Comparison of ENCODE assay signal across 11 cellular contexts in genomic region chr12:46609281-46609623, GRCh38.
DNase-seq lines count a peak whose midpoint lies in the region; ATAC-seq and TF ChIP-seq lines count a peak whose summit lies in the region.
"Had no signal": no experiment of that assay in that cellular context is flagged by ENCODE, and none has a peak within 500 bp of the region (broad histone marks: within the 10 kb centered on the region; RNA-seq: fewer than 3 reads in every experiment).

No MANE protein-coding gene starts in this region.

- H3K27me3 ChIP-seq in Loucy (ENCODE audit: insufficient read depth, low read length, poor library complexity, severe bottlenecking) = no peaks in the 10 kb centered on the region
- no peaks in the 10 kb centered on the region for H3K27me3 ChIP-seq in thyroid gland

- H3K27ac ChIP-seq in thyroid gland = peak overlapping the region; percentile 17 to 50 (median 36)

- H2AFZ ChIP-seq in Loucy (ENCODE audit: low read length) = no peak overlapping the region

- H4K20me1 ChIP-seq in Loucy (ENCODE audit: insufficient read depth, low read length, poor library complexity, severe bottlenecking) = no peaks in the 10 kb centered on the region

- H3K4me3 ChIP-seq in Loucy (ENCODE audit: low read length, poor library complexity, severe bottlenecking) (peak overlapping the region; percentile 8), thyroid gland (replicated peaks in 1 of 3) (no peak overlapping the region)

- peak overlapping the region; percentile 81 for H3K27ac Mint-ChIP-seq in activated CD8-positive, alpha-beta memory T cell treated with anti-CD3 and anti-CD28 coated beads, Interleukin-2, amount 10 ng/mL, durations not matched to agents 7 days and 5 days
- peak overlapping the region; percentile 74 to 76 for H3K27ac Mint-ChIP-seq in effector memory CD8-positive, alpha-beta T cell

- TF ChIP-seq POLR2A in thyroid gland (IDR thresholded peaks at IDR 0.05) = no peak

- H3K9me3 Mint-ChIP-seq in activated CD8-positive, alpha-beta memory T cell treated with anti-CD3 and anti-CD28 coated beads, Interleukin-2, amount 10 ng/mL, durations not matched to agents 7 days and 5 days (ENCODE audit: low read depth) = peaks cover 8% of the 10 kb centered on the region
- H3K9me3 Mint-ChIP-seq in effector memory CD8-positive, alpha-beta T cell = peaks cover 3 to 16% of the 10 kb centered on the region in 2 donors

- peak overlapping the region; percentile 47 for H3K4me2 ChIP-seq in Loucy (ENCODE audit: low read depth, low read length, poor library complexity, severe bottlenecking)

- H3K9ac ChIP-seq in Loucy (ENCODE audit: low read depth, low read length, poor library complexity, severe bottlenecking) = no peak overlapping the region

- intact Hi-C loops in thyroid gland (cut with DNase I) = no loop called here

- H3K4me3 Mint-ChIP-seq in activated CD8-positive, alpha-beta memory T cell treated with anti-CD3 and anti-CD28 coated beads, Interleukin-2, amount 10 ng/mL, durations not matched to agents 7 days and 5 days = peak overlapping the region; percentile 21
- peak overlapping the region; percentile 64 to 66 for H3K4me3 Mint-ChIP-seq in effector memory CD8-positive, alpha-beta T cell

- no peaks in the 10 kb centered on the region for H3F3A ChIP-seq in Loucy (ENCODE audit: low read depth)

- H3K36me3 ChIP-seq in Loucy (ENCODE audit: insufficient read depth, low read length) = no peaks in the 10 kb centered on the region
- no peaks in the 10 kb centered on the region for H3K36me3 ChIP-seq in thyroid gland

- peak; percentile 78 for ATAC-seq in activated CD8-positive, alpha-beta memory T cell treated with anti-CD3 and anti-CD28 coated beads, Interleukin-2, amount 10 ng/mL, durations not matched to agents 7 days and 5 days
- ATAC-seq in effector memory CD8-positive, alpha-beta T cell (replicated peaks) = peak; percentile 85
- no peak for ATAC-seq in GM21367 (IDR thresholded peaks at IDR 0.05; ENCODE audit: unreplicated experiment)

- H3K9me2 ChIP-seq in Loucy (replicated peaks; ENCODE audit: low read depth, low read length) = no peaks in the 10 kb centered on the region

- TF ChIP-seq CTCF in Loucy (conservative IDR thresholded peaks at IDR 0.05; ENCODE audit: low read length) (no peak), thyroid gland (IDR thresholded peaks at IDR 0.05) (no peak)

- peaks cover 36% of the 10 kb centered on the region for H3K36me3 Mint-ChIP-seq in activated CD8-positive, alpha-beta memory T cell treated with anti-CD3 and anti-CD28 coated beads, Interleukin-2, amount 10 ng/mL, durations not matched to agents 7 days and 5 days
- H3K36me3 Mint-ChIP-seq in effector memory CD8-positive, alpha-beta T cell (ENCODE audit: insufficient read depth) = no peaks in the 10 kb centered on the region

- peak; percentile 52 for DNase-seq in activated CD8-positive, alpha-beta memory T cell treated with anti-CD3 and anti-CD28 coated beads, Interleukin-2, amount 10 ng/mL, durations not matched to agents 7 days and 5 days
- DNase-seq in activated CD8-positive, alpha-beta memory T cell treated with anti-CD3 and anti-CD28 coated beads for 24 hours = no peak
- DNase-seq in effector memory CD8-positive, alpha-beta T cell = no peak
- no peak for DNase-seq in thyroid gland
- DNase-seq in hepatic stellate cell (ENCODE audit: low spot score) = no peak
- DNase-seq in activated CD4-positive, alpha-beta T cell treated with anti-CD3 and anti-CD28 coated beads for 1 hour = no peak
- DNase-seq: activated gamma-delta T cell, Karpas-422, NCI-H82 had no signal

- no peaks in the 10 kb centered on the region for H3K79me2 ChIP-seq in Loucy (ENCODE audit: insufficient read depth, low read length)

- peaks cover 21% of the 10 kb centered on the region for H3K4me1 ChIP-seq in Loucy (ENCODE audit: insufficient read depth, low read length, poor library complexity, severe bottlenecking)
- peaks cover 0 to 5% of the 10 kb centered on the region in 2 donors for H3K4me1 ChIP-seq in thyroid gland

- CTCF ChIA-PET in activated CD8-positive, alpha-beta memory T cell treated with anti-CD3 and anti-CD28 coated beads, Interleukin-2, amount 10 ng/mL, durations not matched to agents 7 days and 5 days (lab: Charles Lee) = interaction anchor here (1.2 to 1.5 kb wide), 3 partner anchors 21 to 52 kb away, joined by 3 read pairs; no protein-coding TSS in a partner anchor

- H3K4me1 Mint-ChIP-seq in activated CD8-positive, alpha-beta memory T cell treated with anti-CD3 and anti-CD28 coated beads, Interleukin-2, amount 10 ng/mL, durations not matched to agents 7 days and 5 days = peaks cover 25% of the 10 kb centered on the region
- H3K4me1 Mint-ChIP-seq in effector memory CD8-positive, alpha-beta T cell (ENCODE audit: low read depth in 2 of 2) = peaks cover 25 to 32% of the 10 kb centered on the region in 2 donors

- H3K9me3 ChIP-seq in Loucy (ENCODE audit: insufficient read depth, low read depth, low read length) (no peaks in the 10 kb centered on the region), thyroid gland (no peaks in the 10 kb centered on the region)

- no peaks in the 10 kb centered on the region for H3K27me3 Mint-ChIP-seq in activated CD8-positive, alpha-beta memory T cell treated with anti-CD3 and anti-CD28 coated beads, Interleukin-2, amount 10 ng/mL, durations not matched to agents 7 days and 5 days
- H3K27me3 Mint-ChIP-seq in effector memory CD8-positive, alpha-beta T cell = peaks cover 0 to 8% of the 10 kb centered on the region in 2 donors
